8 cellular contexts compared by ENCODE assay signal in genomic region chr7:5526190-5527037, GRCh38. TPM values are rescaled to one million over a fixed set of nuclear protein-coding genes. Genes with fewer than 3 reads are reported as not detected.
DNase-seq lines count a peak whose midpoint lies in the region; ATAC-seq and TF ChIP-seq lines count a peak whose summit lies in the region.

No MANE protein-coding gene starts in this region.

- peak overlapping the region; percentile 95 for H3K27ac Mint-ChIP-seq in CD4-positive, alpha-beta T cell
- H3K27ac Mint-ChIP-seq in natural killer cell treated with Interleukin-12 subunit alpha and Interleukin-12 subunit beta and Interleukin-15 and Interleukin-18, amount 100 ng/mL, for 72 hours, result peak overlapping the region; percentile 81 to 98

- no peak for TF ChIP-seq CTCF in CD4-positive, alpha-beta T cell (IDR thresholded peaks at IDR 0.05)

- peak overlapping the region; percentile 15 to 76 for H3K4me3 ChIP-seq in esophagus (ENCODE audit: low read depth in 1 of 2, low read length in 2 of 2)

- peaks cover 59% of the 10 kb centered on the region for H3K36me3 Mint-ChIP-seq in CD4-positive, alpha-beta T cell (ENCODE audit: low read depth)
- H3K36me3 Mint-ChIP-seq in natural killer cell treated with Interleukin-12 subunit alpha and Interleukin-12 subunit beta and Interleukin-15 and Interleukin-18, amount 100 ng/mL, for 72 hours, result peaks cover 28% of the 10 kb centered on the region

- peaks cover 9 to 36% of the 10 kb centered on the region in 2 donors for H3K36me3 ChIP-seq in esophagus (ENCODE audit: control insufficient read depth in 2 of 2, insufficient read depth in 2 of 2, low read length in 1 of 2)

- peaks cover 41% of the 10 kb centered on the region for H3K4me1 Mint-ChIP-seq in CD4-positive, alpha-beta T cell (ENCODE audit: low read depth)
- peaks cover 25 to 31% of the 10 kb centered on the region in 2 donors for H3K4me1 Mint-ChIP-seq in natural killer cell treated with Interleukin-12 subunit alpha and Interleukin-12 subunit beta and Interleukin-15 and Interleukin-18, amount 100 ng/mL, for 72 hours (ENCODE audit: low read depth in 2 of 2)

- 44 to 52% methylated on average over 9 of the region's 9 CpGs for WGBS in esophagus, 2 donors

- H3K27me3 Mint-ChIP-seq in CD4-positive, alpha-beta T cell, result peaks cover 4% of the 10 kb centered on the region
- H3K27me3 Mint-ChIP-seq in natural killer cell treated with Interleukin-12 subunit alpha and Interleukin-12 subunit beta and Interleukin-15 and Interleukin-18, amount 100 ng/mL, for 72 hours, result no peaks in the 10 kb centered on the region

- intact Hi-C loops in CD4-positive, alpha-beta T cell (cut with DNase I, micrococcal nuclease), result no loop called here

- H3K9me3 ChIP-seq in CD4-positive, alpha-beta T cell (ENCODE audit: control insufficient read depth, low read length), result no peaks in the 10 kb centered on the region
- H3K9me3 ChIP-seq in esophagus (ENCODE audit: control insufficient read depth in 2 of 2, insufficient read depth in 1 of 2, low read depth in 1 of 2, low read length in 1 of 2), result no peaks in the 10 kb centered on the region

- POLR2A ChIA-PET in CD4-positive, alpha-beta T cell (lab: Charles Lee), result interaction anchor here (0.6 to 3.1 kb wide), 20 partner anchors 8 to 556 kb away, joined by 3 to 19 read pairs (median 4); partner anchors contain the start of genes TNRC18 and WIPI2

- peaks cover 0 to 11% of the 10 kb centered on the region in 2 donors for H3K4me1 ChIP-seq in esophagus (ENCODE audit: control insufficient read depth in 2 of 2, insufficient read depth in 2 of 2, low read length in 1 of 2)

- no peaks in the 10 kb centered on the region for H3K27me3 ChIP-seq in CD4-positive, alpha-beta T cell (ENCODE audit: control insufficient read depth, insufficient read depth, low read length)
- H3K27me3 ChIP-seq in esophagus (ENCODE audit: control insufficient read depth in 1 of 2, insufficient read depth in 2 of 2, low read length in 2 of 2), result no peaks in the 10 kb centered on the region

- H3K27ac ChIP-seq in CD4-positive, alpha-beta T cell (ENCODE audit: low read depth, low read length), result peak overlapping the region; percentile 48
- H3K27ac ChIP-seq in esophagus (ENCODE audit: low read depth in 2 of 2, low read length in 1 of 2), result peak overlapping the region; percentile 78 to 79

- no peak for ATAC-seq in CD4-positive, alpha-beta T cell (ENCODE audit: poor library complexity)
- no peak for ATAC-seq in natural killer cell treated with Interleukin-12 subunit alpha and Interleukin-12 subunit beta and Interleukin-15 and Interleukin-18, amount 100 ng/mL, for 72 hours
- no peak for ATAC-seq in GM18870 (IDR thresholded peaks at IDR 0.05; ENCODE audit: unreplicated experiment)

- peak overlapping the region; percentile 97 for H3K4me3 Mint-ChIP-seq in CD4-positive, alpha-beta T cell
- H3K4me3 Mint-ChIP-seq in natural killer cell treated with Interleukin-12 subunit alpha and Interleukin-12 subunit beta and Interleukin-15 and Interleukin-18, amount 100 ng/mL, for 72 hours, result peak overlapping the region; percentile 91

- CTCF ChIA-PET in CD4-positive, alpha-beta T cell (lab: Charles Lee), result interaction anchor here (1.2 to 1.8 kb wide), 2 partner anchors 32 kb away, joined by 5 to 6 read pairs; no protein-coding TSS in a partner anchor

- DNase-seq in CD4-positive, alpha-beta T cell, result peak in 6 of 10 experiments; percentile 10 to 43 (median 27)
- DNase-seq in HK-2 (ENCODE audit: unreplicated experiment) (peak; percentile 81), cortex of kidney (lab: John Stamatoyannopoulos, UW) (no peak), NCI-H187 (lab: John Stamatoyannopoulos, UW) (no peak)
- DNase-seq in activated CD4-positive, alpha-beta T cell treated with anti-CD3 and anti-CD28 coated beads for 48 hours, result peak; percentile 63
- DNase-seq in natural killer cell treated with Interleukin-12 subunit alpha and Interleukin-12 subunit beta and Interleukin-15 and Interleukin-18, amount 100 ng/mL, for 72 hours (ENCODE audit: low spot score), result no peak

- H3K9me3 Mint-ChIP-seq in CD4-positive, alpha-beta T cell, result no peaks in the 10 kb centered on the region
- H3K9me3 Mint-ChIP-seq in natural killer cell treated with Interleukin-12 subunit alpha and Interleukin-12 subunit beta and Interleukin-15 and Interleukin-18, amount 100 ng/mL, for 72 hours, result no peaks in the 10 kb centered on the region

RNA-seq across cellular contexts. Expression of gene ACTB, which starts 4.0 kb away (rescaled TPM):
- 1,000 to 10,000 TPM; 1,880 to 1,990 TPM for total RNA-seq in CD4-positive, alpha-beta T cell
- 1,000 to 10,000 TPM; 4,389 to 8,231 TPM for polyA plus RNA-seq in esophagus
- total RNA-seq in natural killer cell treated with Interleukin-12 subunit alpha and Interleukin-12 subunit beta and Interleukin-15 and Interleukin-18, amount 100 ng/mL, for 72 hours, result over 10,000 TPM in 1 of 2 donors, 1,000 to 10,000 TPM in 1; 9,239 to 13,404 TPM

RNA-seq across cellular contexts. Expression of gene FBXL18, which starts 12.8 kb away (rescaled TPM):
- total RNA-seq in CD4-positive, alpha-beta T cell, result 1 to 10 TPM; 7.3 TPM
- polyA plus RNA-seq in esophagus, result 1 to 10 TPM; 1.5 to 2.2 TPM
- total RNA-seq in natural killer cell treated with Interleukin-12 subunit alpha and Interleukin-12 subunit beta and Interleukin-15 and Interleukin-18, amount 100 ng/mL, for 72 hours, result 10 to 100 TPM; 14.0 to 28.1 TPM

Comparison
In these comparisons a context has a peak if more than half of its experiments do, and no peak if none do; other contexts are left out.
1. DNase-seq: peak in CD4-positive, alpha-beta T cell (6 of 10), HK-2 (single experiment) and activated CD4-positive, alpha-beta T cell treated with anti-CD3 and anti-CD28 coated beads for 48 hours (single experiment); none in natural killer cell treated with Interleukin-12 subunit alpha and Interleukin-12 subunit beta and Interleukin-15 and Interleukin-18, amount 100 ng/mL, for 72 hours (single experiment), cortex of kidney (single experiment) and NCI-H187 (0 of 2).
2. RNA of gene ACTB, which starts 4.0 kb away (total RNA-seq): 9,239 to 13,404 TPM in natural killer cell treated with Interleukin-12 subunit alpha and Interleukin-12 subunit beta and Interleukin-15 and Interleukin-18, amount 100 ng/mL, for 72 hours; 1,880 to 1,990 TPM in CD4-positive, alpha-beta T cell; every median in the first group is over 4 times any median in the second.